13 cellular contexts compared by ENCODE assay signal in genomic region chr1:220750126-220750525, GRCh38. TPM values are rescaled to one million over a fixed set of nuclear protein-coding genes. Genes with fewer than 3 reads are reported as not detected.
A peak's percentile ranks its signal among the peaks of the same experiment; 100 is the strongest.
DNase-seq lines count a peak whose midpoint lies in the region; ATAC-seq and TF ChIP-seq lines count a peak whose summit lies in the region.
"Had no signal": no experiment of that assay in that cellular context is flagged by ENCODE, and none has a peak within 500 bp of the region (broad histone marks: within the 10 kb centered on the region; RNA-seq: fewer than 3 reads in every experiment).

No MANE protein-coding gene starts in this region.

- H3K4me1 ChIP-seq in heart right ventricle (peaks cover 12 to 73% (median 46%) of the 10 kb centered on the region in 9 donors), neural progenitor cell (peaks cover 8% of the 10 kb centered on the region)

- peak overlapping the region in 9 of 10 donors; percentile 67 to 99 (median 82) for H3K4me3 ChIP-seq in heart right ventricle
- no peak overlapping the region for H3K4me3 ChIP-seq in neural progenitor cell
- H3K4me3 ChIP-seq: K562 had no signal

- H3K9ac ChIP-seq in neural progenitor cell = no peak overlapping the region

- WGBS in heart right ventricle, 2 donors = 7% methylated on average over 6 of the region's 6 CpGs

- H3K9me3 Mint-ChIP-seq in nephron (no peaks in the 10 kb centered on the region), type B pancreatic cell (no peaks in the 10 kb centered on the region), glutamatergic neuron (ENCODE audit: unreplicated experiment) (peaks cover 10% of the 10 kb centered on the region), neural progenitor cell (no peaks in the 10 kb centered on the region)

- no peak overlapping the region for H3K4me2 ChIP-seq in neural progenitor cell

- TF ChIP-seq CTCF in heart right ventricle (IDR thresholded peaks at IDR 0.05) = no peak
- TF ChIP-seq CTCF in nephron (IDR thresholded peaks at IDR 0.05; ENCODE audit: unreplicated experiment in 3 of 3) = no peak
- TF ChIP-seq CTCF in type B pancreatic cell (conservative IDR thresholded peaks at IDR 0.05) = no peak
- no peak for TF ChIP-seq CTCF in glutamatergic neuron (IDR thresholded peaks at IDR 0.05; ENCODE audit: partially characterized antibody, unreplicated experiment)
- no peak for TF ChIP-seq CTCF in neural progenitor cell (IDR thresholded peaks at IDR 0.05)

- H3K36me3 ChIP-seq in heart right ventricle = peaks cover 0 to 10% (median 2%) of the 10 kb centered on the region in 9 donors
- H3K36me3 ChIP-seq in neural progenitor cell = no peaks in the 10 kb centered on the region

- H2AFZ ChIP-seq in neural progenitor cell (replicated peaks) = no peak overlapping the region

- H3F3A ChIP-seq in neural progenitor cell (ENCODE audit: low read depth) = no peaks in the 10 kb centered on the region

- H4K20me1 ChIP-seq in neural progenitor cell (ENCODE audit: low read depth) = no peaks in the 10 kb centered on the region

- peak overlapping the region in 2 of 3 experiments; percentile 91 to 96 for H3K4me3 Mint-ChIP-seq in nephron
- H3K4me3 Mint-ChIP-seq in type B pancreatic cell = peak overlapping the region; percentile 72
- H3K4me3 Mint-ChIP-seq in glutamatergic neuron (ENCODE audit: unreplicated experiment) = no peak overlapping the region
- H3K4me3 Mint-ChIP-seq in neural progenitor cell = no peak overlapping the region
- H3K4me3 Mint-ChIP-seq: activated CD4-positive, alpha-beta T cell treated with anti-CD3 and anti-CD28 coated beads for 36 hours had no signal

- H3K27ac ChIP-seq in heart right ventricle = peak overlapping the region in 9 of 10 donors; percentile 85 to 98 (median 93)
- no peak overlapping the region for H3K27ac ChIP-seq in neural progenitor cell

- DNase-seq in heart right ventricle (peak in 1 of 2 donors; percentile 53), left ventricle myocardium superior (no peak), epidermal melanocyte (ENCODE audit: insufficient read length, low spot score) (peak; percentile 21), type B pancreatic cell (ENCODE audit: extremely low spot score, unreplicated experiment) (no peak), glutamatergic neuron (no peak), neural progenitor cell (ENCODE audit: low spot score) (no peak)
- DNase-seq: activated CD4-positive, alpha-beta T cell treated with anti-CD3 and anti-CD28 coated beads for 36 hours; activated T-cell treated with anti-CD3 and anti-CD28 coated beads, Interleukin-2, amount 50 U/mL, for 48 hours; aorta; NCI-H1930 had no signal

- H3K9me3 ChIP-seq in heart right ventricle (no peaks in the 10 kb centered on the region), neural progenitor cell (ENCODE audit: low read depth) (no peaks in the 10 kb centered on the region)

- H3K4me1 Mint-ChIP-seq in nephron = peaks cover 50% of the 10 kb centered on the region
- peaks cover 50% of the 10 kb centered on the region for H3K4me1 Mint-ChIP-seq in type B pancreatic cell (ENCODE audit: unreplicated experiment)
- peaks cover 19% of the 10 kb centered on the region for H3K4me1 Mint-ChIP-seq in glutamatergic neuron (ENCODE audit: low read depth, unreplicated experiment)
- peaks cover 38% of the 10 kb centered on the region for H3K4me1 Mint-ChIP-seq in neural progenitor cell

- no peaks in the 10 kb centered on the region for H3K79me2 ChIP-seq in neural progenitor cell (ENCODE audit: low read depth)

- H3K36me3 Mint-ChIP-seq in nephron (ENCODE audit: low read depth) = peaks cover 5% of the 10 kb centered on the region
- peaks cover 1% of the 10 kb centered on the region for H3K36me3 Mint-ChIP-seq in type B pancreatic cell
- peaks cover 7% of the 10 kb centered on the region for H3K36me3 Mint-ChIP-seq in glutamatergic neuron (ENCODE audit: unreplicated experiment)
- peaks cover under 1% of the 10 kb centered on the region for H3K36me3 Mint-ChIP-seq in neural progenitor cell

- H3K27ac Mint-ChIP-seq in nephron (peak overlapping the region in 2 of 3 experiments; percentile 77 to 89), type B pancreatic cell (no peak overlapping the region), glutamatergic neuron (ENCODE audit: unreplicated experiment) (no peak overlapping the region), neural progenitor cell (no peak overlapping the region)
- H3K27ac Mint-ChIP-seq: activated CD4-positive, alpha-beta T cell treated with anti-CD3 and anti-CD28 coated beads for 36 hours had no signal

- ATAC-seq in heart right ventricle (peak in 2 of 8 donors; percentile 4 to 21), left ventricle myocardium superior (no peak), HG02885 (IDR thresholded peaks at IDR 0.05; ENCODE audit: poor library complexity, unreplicated experiment) (no peak)
- ATAC-seq: activated CD4-positive, alpha-beta T cell treated with anti-CD3 and anti-CD28 coated beads for 36 hours; K562 had no signal

- intact Hi-C loops in heart right ventricle (cut with DNase I) = no loop called here
- intact Hi-C loops in left ventricle myocardium superior (cut with micrococcal nuclease) = no loop called here

- peaks cover 0 to 12% (median 0%) of the 10 kb centered on the region in 7 donors for H3K27me3 ChIP-seq in heart right ventricle
- peaks cover 67% of the 10 kb centered on the region for H3K27me3 ChIP-seq in neural progenitor cell

- H3K27me3 Mint-ChIP-seq in nephron (ENCODE audit: low read depth) (peaks cover 2% of the 10 kb centered on the region), type B pancreatic cell (peaks cover 9% of the 10 kb centered on the region), glutamatergic neuron (ENCODE audit: unreplicated experiment) (peaks cover 2% of the 10 kb centered on the region), neural progenitor cell (ENCODE audit: insufficient read depth, low read depth) (peaks cover 10% of the 10 kb centered on the region)

RNA-seq across cellular contexts. Expression of gene MTARC2, which starts 2.0 kb away (rescaled TPM):
- 10 to 100 TPM; 16.2 to 32.3 (median 26.6) TPM for total RNA-seq in heart right ventricle
- 10 to 100 TPM; 13.0 to 30.4 TPM for polyA plus RNA-seq in heart right ventricle
- total RNA-seq in left ventricle myocardium superior = 24.9 TPM
- 14.3 and 14.4 TPM in 2 replicates for total RNA-seq in type B pancreatic cell (ENCODE audit: low replicate concordance)
- total RNA-seq in glutamatergic neuron (ENCODE audit: unreplicated experiment) = 3.0 TPM
- total RNA-seq in neural progenitor cell (ENCODE audit: low replicate concordance) = not detected in 2 replicates
- total RNA-seq: activated CD4-positive, alpha-beta T cell treated with anti-CD3 and anti-CD28 coated beads for 36 hours had no signal

RNA-seq across cellular contexts. Expression of gene MTARC1, which starts 36.6 kb away (rescaled TPM):
- total RNA-seq in heart right ventricle (10 to 100 TPM in 4 of 10 donors, 1 to 10 TPM in 6; 4.4 to 24.4 (median 8.4) TPM), left ventricle myocardium superior (3.5 TPM), type B pancreatic cell (ENCODE audit: low replicate concordance) (11.3 and 18.0 TPM in 2 replicates), glutamatergic neuron (ENCODE audit: unreplicated experiment) (22.0 TPM), neural progenitor cell (ENCODE audit: low replicate concordance) (11.3 and 11.5 TPM in 2 replicates)
- 10 to 100 TPM in 1 of 2 donors, 1 to 10 TPM in 1; 4.7 to 11.7 TPM for polyA plus RNA-seq in heart right ventricle
- total RNA-seq: activated CD4-positive, alpha-beta T cell treated with anti-CD3 and anti-CD28 coated beads for 36 hours had no signal

RNA-seq across cellular contexts. Expression of gene C1orf115, which starts 60.0 kb away (rescaled TPM):
- total RNA-seq in heart right ventricle = 10 to 100 TPM in 7 of 10 donors, 1 to 10 TPM in 3; 6.2 to 24.8 (median 12.5) TPM
- 10 to 100 TPM; 13.3 to 20.0 TPM for polyA plus RNA-seq in heart right ventricle
- 22.7 TPM for total RNA-seq in left ventricle myocardium superior
- 7.5 and 19.0 TPM in 2 replicates for total RNA-seq in type B pancreatic cell (ENCODE audit: low replicate concordance)
- total RNA-seq in glutamatergic neuron (ENCODE audit: unreplicated experiment) = 30.5 TPM
- total RNA-seq in neural progenitor cell (ENCODE audit: low replicate concordance) = 6.2 and 6.8 TPM in 2 replicates
- total RNA-seq: K562 had no signal
- polyA plus RNA-seq: K562 had no signal

Comparison
In these comparisons a context has a peak if more than half of its experiments do, and no peak if none do; other contexts are left out.
1. H3K27ac Mint-ChIP-seq: peak in nephron (2 of 3); none in type B pancreatic cell (single experiment), glutamatergic neuron (single experiment) and neural progenitor cell (single experiment).
2. H3K4me3 Mint-ChIP-seq: peak in nephron (2 of 3) and type B pancreatic cell (single experiment); none in glutamatergic neuron (single experiment) and neural progenitor cell (single experiment).